Comparison of ENCODE assay signal across 23 cellular contexts in genomic region chr15:99132584-99133287, GRCh38. TPM values are rescaled to one million over a fixed set of nuclear protein-coding genes. Genes with fewer than 3 reads are reported as not detected.
DNase-seq lines count a peak whose midpoint lies in the region; ATAC-seq, FAIRE-seq and TF ChIP-seq lines count a peak whose summit lies in the region.
"Had no signal": no experiment of that assay in that cellular context is flagged by ENCODE, and none has a peak within 500 bp of the region (broad histone marks: within the 10 kb centered on the region; RNA-seq: fewer than 3 reads in every experiment).

No MANE protein-coding gene starts in this region.

- intact Hi-C loops in HepG2 (cut with micrococcal nuclease; ENCODE audit: unreplicated experiment) (no loop called here), gastrocnemius medialis (cut with DNase I; ENCODE audit: low total_unique reads) (no loop called here)

- H3K4me3 ChIP-seq in bronchial epithelial cell (ENCODE audit: low read depth, low read length) (no peak overlapping the region), HepG2 (replicated peaks in 1 of 3; ENCODE audit: insufficient read depth in 1 of 3, low read depth in 2 of 3, low read length in 3 of 3) (no peak overlapping the region), gastrocnemius medialis (no peak overlapping the region)
- H3K4me3 ChIP-seq: SJCRH30 had no signal

- no peaks in the 10 kb centered on the region for H3K36me3 Mint-ChIP-seq in natural killer cell treated with Interleukin-12 subunit alpha and Interleukin-12 subunit beta and Interleukin-15 and Interleukin-18, amount 100 ng/mL, for 72 hours

- H3K79me2 ChIP-seq in HepG2 (ENCODE audit: insufficient read depth, low read length), result no peaks in the 10 kb centered on the region

- no peak overlapping the region for H2AFZ ChIP-seq in HepG2 (ENCODE audit: low read length)

- H3K9me3 ChIP-seq in HepG2 (ENCODE audit: low read length), result no peaks in the 10 kb centered on the region
- H3K9me3 ChIP-seq in gastrocnemius medialis, result no peaks in the 10 kb centered on the region
- H3K9me3 ChIP-seq: BE2C, SJCRH30 had no signal

- H3K27ac ChIP-seq in HepG2 (ENCODE audit: extremely low read length, insufficient read depth, low read length) (no peak overlapping the region), gastrocnemius medialis (peak overlapping the region; percentile 63 to 97 (median 90)), substantia nigra (ENCODE audit: low read depth, low read length, poor library complexity, severe bottlenecking) (no peak overlapping the region)
- H3K27ac ChIP-seq: HL-60, RWPE1, SJCRH30 had no signal

- no peaks in the 10 kb centered on the region for H3K27me3 ChIP-seq in bronchial epithelial cell (ENCODE audit: control insufficient read depth, insufficient read depth, low read length)
- no peaks in the 10 kb centered on the region for H3K27me3 ChIP-seq in HepG2 (ENCODE audit: control insufficient read depth in 1 of 2, insufficient read depth in 2 of 2, low read length in 2 of 2)
- no peaks in the 10 kb centered on the region for H3K27me3 ChIP-seq in gastrocnemius medialis
- H3K27me3 ChIP-seq: BE2C, SJCRH30 had no signal

- TF ChIP-seq RAD21 in Ishikawa (IDR thresholded peaks at IDR 0.05; ENCODE audit: low read depth), result no peak
- no peak for TF ChIP-seq RAD21 in HepG2 (CRISPR knock-in tag; IDR thresholded peaks at IDR 0.05)

- no peaks in the 10 kb centered on the region for H3K4me1 Mint-ChIP-seq in natural killer cell treated with Interleukin-12 subunit alpha and Interleukin-12 subunit beta and Interleukin-15 and Interleukin-18, amount 100 ng/mL, for 72 hours (ENCODE audit: low read depth in 2 of 2)
- H3K4me1 Mint-ChIP-seq: CD8-positive, alpha-beta memory T cell had no signal

- ATAC-seq in HepG2 (no peak), gastrocnemius medialis (no peak)
- no peak for ATAC-seq in natural killer cell treated with Interleukin-12 subunit alpha and Interleukin-12 subunit beta and Interleukin-15 and Interleukin-18, amount 100 ng/mL, for 72 hours
- ATAC-seq: HCT116 had no signal

- TF ChIP-seq EP300 in Ishikawa (IDR thresholded peaks at IDR 0.05; ENCODE audit: borderline replicate concordance), result no peak
- TF ChIP-seq EP300 in HepG2 (IDR thresholded peaks at IDR 0.05; ENCODE audit: low read depth in 2 of 2, low read length in 2 of 2), result no peak
- TF ChIP-seq EP300 in HepG2 (CRISPR knock-in tag; IDR thresholded peaks at IDR 0.05; ENCODE audit: borderline replicate concordance), result no peak

- CTCF ChIA-PET in HepG2 (lab: Yijun Ruan, JAX; ENCODE audit: low intra/inter-chr PET ratio, low total read pairs), result no interaction called here

- H3K4me3 Mint-ChIP-seq in natural killer cell treated with Interleukin-12 subunit alpha and Interleukin-12 subunit beta and Interleukin-15 and Interleukin-18, amount 100 ng/mL, for 72 hours, result no peak overlapping the region
- H3K4me3 Mint-ChIP-seq: CD8-positive, alpha-beta memory T cell had no signal

- H3K9me3 Mint-ChIP-seq in natural killer cell treated with Interleukin-12 subunit alpha and Interleukin-12 subunit beta and Interleukin-15 and Interleukin-18, amount 100 ng/mL, for 72 hours, result no peaks in the 10 kb centered on the region
- H3K9me3 Mint-ChIP-seq: CD8-positive, alpha-beta memory T cell had no signal

- TF ChIP-seq POLR2A in HepG2 (IDR thresholded peaks at IDR 0.05; ENCODE audit: insufficient read depth in 1 of 2, low read depth in 2 of 2, low read length in 2 of 2) (no peak), gastrocnemius medialis (IDR thresholded peaks at IDR 0.05) (no peak)

- H3K4me2 ChIP-seq in HepG2 (ENCODE audit: low read depth, low read length), result no peak overlapping the region

- no peak overlapping the region for H3K9ac ChIP-seq in HepG2 (ENCODE audit: insufficient read depth, low read depth, low read length)

- DNase-seq in bronchial epithelial cell (ENCODE audit: low read depth) (no peak), HepG2 (ENCODE audit: low spot score) (no peak), gastrocnemius medialis (no peak), HT-29 (ENCODE audit: low spot score) (no peak), retina (no peak), substantia nigra (lab: John Stamatoyannopoulos, UW) (no peak)
- no peak for DNase-seq in natural killer cell treated with Interleukin-12 subunit alpha and Interleukin-12 subunit beta and Interleukin-15 and Interleukin-18, amount 100 ng/mL, for 72 hours (ENCODE audit: low spot score)
- DNase-seq: BE2C; CD8-positive, alpha-beta memory T cell; DND-41; GDM1; MM.1S; NCI-H1105; NCI-H187 treated with DMSO at 0.1 percent for 48 hours; NCI-H524 treated with DMSO at 0.1 percent for 48 hours; NK-92 treated with Interleukin-12 subunit alpha and Interleukin-12 subunit beta, amount 100 ng/mL, for 24 hours; OCI-M1; SJCRH30 had no signal

- H4K20me1 ChIP-seq in HepG2 (ENCODE audit: insufficient read depth, low read length), result no peaks in the 10 kb centered on the region

- no peak overlapping the region for H3K27ac Mint-ChIP-seq in natural killer cell treated with Interleukin-12 subunit alpha and Interleukin-12 subunit beta and Interleukin-15 and Interleukin-18, amount 100 ng/mL, for 72 hours

- peaks cover 47% of the 10 kb centered on the region for H3K4me1 ChIP-seq in HepG2 (ENCODE audit: insufficient read depth, low read length)
- peaks cover 45 to 56% of the 10 kb centered on the region in 2 donors for H3K4me1 ChIP-seq in gastrocnemius medialis

- no peak for TF ChIP-seq CTCF in bronchial epithelial cell (IDR thresholded peaks at IDR 0.05; ENCODE audit: insufficient read depth, low read length, severe bottlenecking)
- TF ChIP-seq CTCF in HepG2 (CRISPR knock-in tag; IDR thresholded peaks at IDR 0.05), result no peak
- no peak for TF ChIP-seq CTCF in gastrocnemius medialis (IDR thresholded peaks at IDR 0.05 in 4 of 5, conservative IDR thresholded peaks at IDR 0.05 in 1 of 5)

- peak; percentile 60 for FAIRE-seq in bronchial epithelial cell (lab: Jason Lieb, UNC)
- no peak for FAIRE-seq in HepG2 (lab: Jason Lieb, UNC)
- FAIRE-seq: GM12892 had no signal

- POLR2A ChIA-PET in HepG2 (lab: Yijun Ruan, JAX), result no interaction called here

- peaks cover 10 to 11% of the 10 kb centered on the region in 2 donors for H3K27me3 Mint-ChIP-seq in natural killer cell treated with Interleukin-12 subunit alpha and Interleukin-12 subunit beta and Interleukin-15 and Interleukin-18, amount 100 ng/mL, for 72 hours

- in situ Hi-C loops in HepG2 (cut with HindIII; ENCODE audit: extremely low pct_ligation_motif_present, low pct_unique_long_range_greater_than_20kb) (no loop called here), gastrocnemius medialis (cut with MboI; ENCODE audit: low sequenced_read_pairs in 4 of 4) (no loop called here)

- H3K36me3 ChIP-seq in bronchial epithelial cell (ENCODE audit: control insufficient read depth, insufficient read depth, low read length), result peaks cover 3% of the 10 kb centered on the region
- peaks cover 0 to 15% of the 10 kb centered on the region in 2 experiments; a peak in 3 of 5 replicates for H3K36me3 ChIP-seq in HepG2 (replicated peaks in 1 of 2; ENCODE audit: control insufficient read depth in 1 of 2, insufficient read depth in 2 of 2, low read length in 2 of 2)
- H3K36me3 ChIP-seq in gastrocnemius medialis, result peaks cover 0 to 66% of the 10 kb centered on the region in 2 donors

- BruUV-seq in HepG2 (replicated peaks; lab: Mats Ljungman, UMichigan), result no TSS peak

- WGBS in HepG2 (ENCODE audit: low lambda C conversion rate), result 96% methylated on average over 20 of the region's 21 CpGs

TF ChIP-seq in Ishikawa, 13 proteins besides CTCF, POLR2A, EP300 and RAD21:
- TF ChIP-seq MAX (IDR thresholded peaks at IDR 0.05), result no peak
- TF ChIP-seq NFIC (IDR thresholded peaks at IDR 0.05), result peak; percentile 49
TF ChIP-seq in Ishikawa: peak in this region for 1.

RNA-seq across cellular contexts. Expression of gene SYNM, which starts 27.9 kb away (rescaled TPM):
- total RNA-seq in bronchial epithelial cell (0.26 and 0.38 TPM in 2 replicates), HepG2 (2016; rRNA removed; fragmentation: Illumina TruSeq; extraction: Trizol) (3.7 and 6.0 TPM in 2 replicates), gastrocnemius medialis (100 to 1,000 TPM; 200 to 308 (median 266) TPM)
- total RNA-seq in HepG2 (2016; cell fraction: cytosol; rRNA removed; fragmentation: Illumina TruSeq; extraction: Trizol; ENCODE audit: low read depth), result 0.20 and 0.44 TPM in 2 replicates
- total RNA-seq in HepG2 (2016; cell fraction: insoluble cytoplasmic fraction; rRNA removed; fragmentation: Illumina TruSeq; extraction: Trizol), result 3.8 and 5.5 TPM in 2 replicates
- 1.6 and 1.7 TPM in 2 replicates for total RNA-seq in HepG2 (2016; cell fraction: membrane; rRNA removed; fragmentation: Illumina TruSeq; extraction: Trizol)
- total RNA-seq in HepG2 (2016; cell fraction: nucleus; rRNA removed; fragmentation: Illumina TruSeq; extraction: Trizol), result 4.7 and 4.8 TPM in 2 replicates
- polyA plus RNA-seq in HepG2 (2011; rRNA removed), result 1.1 and 1.2 TPM in 2 replicates
- 0.74 and 0.99 TPM in 2 replicates for polyA plus RNA-seq in HepG2 (2011; cell fraction: cytosol; rRNA removed)
- polyA plus RNA-seq in HepG2 (2011; cell fraction: nucleus; rRNA removed), result 2.4 and 2.9 TPM in 2 replicates
- polyA plus RNA-seq in HepG2 (2012), result 1.6 and 2.4 TPM in 2 replicates
- polyA plus RNA-seq in HepG2 (2016; cell fraction: cytosol; fragmentation: Illumina TruSeq; extraction: Trizol; ENCODE audit: low read depth), result 0.16 and 0.17 TPM in 2 replicates
- polyA plus RNA-seq in HepG2 (2016; cell fraction: insoluble cytoplasmic fraction; fragmentation: Illumina TruSeq; extraction: Trizol; ENCODE audit: low read depth), result 4.5 and 4.9 TPM in 2 replicates
- 0.78 and 0.93 TPM in 2 replicates for polyA plus RNA-seq in HepG2 (2016; cell fraction: membrane; fragmentation: Illumina TruSeq; extraction: Trizol; ENCODE audit: low read depth)
- polyA plus RNA-seq in HepG2 (2016; cell fraction: nucleus; fragmentation: Illumina TruSeq; extraction: Trizol; ENCODE audit: insufficient read depth, low read depth), result 6.9 TPM in 2 replicates
- 2.1 and 23.9 TPM in 2 replicates for polyA minus RNA-seq in HepG2 (2011; rRNA and poly(A)+ RNA removed; ENCODE audit: low replicate concordance)
- 2.3 TPM in 2 replicates for polyA minus RNA-seq in HepG2 (2011; cell fraction: cytosol; rRNA and poly(A)+ RNA removed)
- polyA minus RNA-seq in HepG2 (2011; cell fraction: nucleus; rRNA and poly(A)+ RNA removed), result 3.3 and 3.5 TPM in 2 replicates
- total RNA-seq in HT-29 (2014; rRNA removed; shearing (Covaris generic)), result not detected in 2 replicates
- under 1 TPM; 0.20 to 0.26 TPM for total RNA-seq in natural killer cell treated with Interleukin-12 subunit alpha and Interleukin-12 subunit beta and Interleukin-15 and Interleukin-18, amount 100 ng/mL, for 72 hours

Comparison
In these comparisons a context has a peak if more than half of its experiments do, and no peak if none do; other contexts are left out.
1. H3K27ac ChIP-seq: peak in gastrocnemius medialis (4 of 4); none in HepG2 (single experiment) and substantia nigra (single experiment).
2. RNA of gene SYNM, which starts 27.9 kb away (total RNA-seq): 200 to 308 TPM in gastrocnemius medialis; 0.20 to 6.0 TPM in HepG2, 0.26 to 0.38 TPM in bronchial epithelial cell, 0.20 to 0.26 TPM in natural killer cell treated with Interleukin-12 subunit alpha and Interleukin-12 subunit beta and Interleukin-15 and Interleukin-18, amount 100 ng/mL, for 72 hours and not detected in HT-29; every median in the first group is over 10 times any median in the second.